Comparison of ENCODE assay signal across 17 cellular contexts in the genomic region with DNA sequence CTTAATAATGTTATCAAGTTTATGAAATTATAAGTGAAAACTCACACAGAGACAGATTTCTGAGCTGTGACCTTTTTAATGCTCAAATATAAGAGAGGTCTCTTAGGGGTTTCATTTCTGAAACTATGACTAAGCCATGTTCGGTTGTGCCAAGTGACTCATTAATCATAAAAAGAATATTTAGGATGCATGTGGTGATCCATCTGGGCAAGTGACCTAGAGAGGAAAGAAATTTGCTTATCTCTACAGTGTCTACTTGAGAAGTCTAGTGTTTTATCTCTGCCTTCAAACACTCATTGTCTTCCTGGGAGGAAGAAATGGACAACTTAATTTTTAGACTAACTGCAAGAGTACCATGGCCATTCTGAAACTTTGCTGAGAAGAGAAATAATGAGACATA.
DNase-seq lines count a peak whose midpoint lies in the region; ATAC-seq and TF ChIP-seq lines count a peak whose summit lies in the region.
"Had no signal": no experiment of that assay in that cellular context is flagged by ENCODE, and none has a peak within 500 bp of the region (broad histone marks: within the 10 kb centered on the region; RNA-seq: fewer than 3 reads in every experiment).

No MANE protein-coding gene starts in this region.

- intact Hi-C loops in transverse colon (cut with DNase I; ENCODE audit: low total_unique reads), result no loop called here
- intact Hi-C loops in naive thymus-derived CD4-positive, alpha-beta T cell (cut with micrococcal nuclease), result no loop called here

- peaks cover 0 to 12% (median 2%) of the 10 kb centered on the region in 11 donors for H3K9me3 Mint-ChIP-seq in naive thymus-derived CD4-positive, alpha-beta T cell

- H3K4me1 ChIP-seq in transverse colon, result no peaks in the 10 kb centered on the region
- no peaks in the 10 kb centered on the region for H3K4me1 ChIP-seq in naive thymus-derived CD4-positive, alpha-beta T cell (ENCODE audit: control insufficient read depth in 2 of 2, insufficient read depth in 2 of 2, low read length in 2 of 2)
- H3K4me1 ChIP-seq: body of pancreas had no signal

- H3K4me3 Mint-ChIP-seq in naive thymus-derived CD4-positive, alpha-beta T cell, result no peak overlapping the region
- H3K4me3 Mint-ChIP-seq: activated CD8-positive, alpha-beta T cell treated with anti-CD3 and anti-CD28 coated beads for 36 hours; effector memory CD8-positive, alpha-beta T cell had no signal

- H3K27me3 ChIP-seq in transverse colon, result no peaks in the 10 kb centered on the region
- peaks cover 0 to 3% of the 10 kb centered on the region in 2 donors for H3K27me3 ChIP-seq in naive thymus-derived CD4-positive, alpha-beta T cell (ENCODE audit: control insufficient read depth in 2 of 2, insufficient read depth in 2 of 2, low read length in 2 of 2)
- H3K27me3 ChIP-seq: BLaER1, body of pancreas had no signal

- H3K27ac Mint-ChIP-seq in naive thymus-derived CD4-positive, alpha-beta T cell, result no peak overlapping the region
- H3K27ac Mint-ChIP-seq: activated CD8-positive, alpha-beta T cell treated with anti-CD3 and anti-CD28 coated beads for 36 hours; effector memory CD8-positive, alpha-beta T cell had no signal

- no peaks in the 10 kb centered on the region for H3K4me1 Mint-ChIP-seq in naive thymus-derived CD4-positive, alpha-beta T cell

- 73 to 79% methylated on average over 1 of the region's 1 CpG for WGBS in transverse colon (ENCODE audit: low coverage in 1 of 2), 2 donors

- no peaks in the 10 kb centered on the region for H3K9me3 ChIP-seq in transverse colon
- peaks cover 0 to 3% (median 0%) of the 10 kb centered on the region in 3 experiments for H3K9me3 ChIP-seq in naive thymus-derived CD4-positive, alpha-beta T cell (ENCODE audit: control insufficient read depth in 2 of 3, low read length in 3 of 3)
- H3K9me3 ChIP-seq: BLaER1, body of pancreas, thoracic aorta had no signal

- no peak overlapping the region for H3K4me3 ChIP-seq in retinal pigment epithelial cell (ENCODE audit: low read length)
- H3K4me3 ChIP-seq in transverse colon, result no peak overlapping the region
- no peak overlapping the region for H3K4me3 ChIP-seq in naive thymus-derived CD4-positive, alpha-beta T cell (ENCODE audit: low read length)
- H3K4me3 ChIP-seq: BLaER1, body of pancreas, thoracic aorta had no signal

- no peaks in the 10 kb centered on the region for H3K36me3 Mint-ChIP-seq in naive thymus-derived CD4-positive, alpha-beta T cell

- POLR2A ChIA-PET in naive thymus-derived CD4-positive, alpha-beta T cell (lab: Charles Lee), result no interaction called here

- TF ChIP-seq CTCF in retinal pigment epithelial cell (conservative IDR thresholded peaks at IDR 0.05; ENCODE audit: low read depth, low read length) (no peak), transverse colon (IDR thresholded peaks at IDR 0.05) (no peak)

- no peak for ATAC-seq in naive thymus-derived CD4-positive, alpha-beta T cell
- ATAC-seq: activated CD8-positive, alpha-beta T cell treated with anti-CD3 and anti-CD28 coated beads for 36 hours; body of pancreas; effector memory CD8-positive, alpha-beta T cell had no signal

- no peak for TF ChIP-seq POLR2A in transverse colon (IDR thresholded peaks at IDR 0.05)

- in situ Hi-C loops in transverse colon (cut with MboI; ENCODE audit: low pct_ligation_motif_present in 1 of 4, low pct_unique_long_range_greater_than_20kb in 1 of 4, low sequenced_read_pairs in 3 of 4), result no loop called here

- DNase-seq in HPDE6-E6E7 (ENCODE audit: extremely low spot score), result peak; percentile 8
- peak; percentile 27 for DNase-seq in RPMI7951 (ENCODE audit: low read depth)
- peak; percentile 5 for DNase-seq in cerebellum (ENCODE audit: low spot score)
- DNase-seq in retinal pigment epithelial cell (ENCODE audit: low read depth), result peak; percentile 64
- no peak for DNase-seq in transverse colon
- DNase-seq in naive thymus-derived CD4-positive, alpha-beta T cell, result no peak
- DNase-seq in stimulated activated CD8-positive, alpha-beta memory T cell treated with anti-CD3 and anti-CD28 coated beads, Interleukin-4, amount 100 ng/mL, for 48 hours, result no peak
- DNase-seq: activated CD8-positive, alpha-beta T cell treated with anti-CD3 and anti-CD28 coated beads for 36 hours; body of pancreas; effector memory CD8-positive, alpha-beta T cell; NCI-H187 treated with DMSO at 0.1 percent for 48 hours; NCI-H82; SHP77 treated with DMSO at 0.1 percent for 48 hours; stimulated activated CD4-positive, alpha-beta T cell treated with anti-CD3 and anti-CD28 coated beads, Interleukin-15, amount 100 ng/mL, for 24 hours had no signal

- H3K27me3 Mint-ChIP-seq in naive thymus-derived CD4-positive, alpha-beta T cell, result no peaks in the 10 kb centered on the region
- H3K27me3 Mint-ChIP-seq: activated CD8-positive, alpha-beta T cell treated with anti-CD3 and anti-CD28 coated beads for 36 hours; effector memory CD8-positive, alpha-beta T cell had no signal

- H3K36me3 ChIP-seq in transverse colon, result no peaks in the 10 kb centered on the region
- no peaks in the 10 kb centered on the region for H3K36me3 ChIP-seq in naive thymus-derived CD4-positive, alpha-beta T cell (ENCODE audit: control insufficient read depth in 2 of 3, insufficient read depth in 3 of 3, low read length in 3 of 3)
- H3K36me3 ChIP-seq: BLaER1, thoracic aorta had no signal

- CTCF ChIA-PET in naive thymus-derived CD4-positive, alpha-beta T cell (lab: Charles Lee), result no interaction called here

- no peak overlapping the region for H3K27ac ChIP-seq in transverse colon
- H3K27ac ChIP-seq in naive thymus-derived CD4-positive, alpha-beta T cell (ENCODE audit: low read depth, low read length), result no peak overlapping the region
- H3K27ac ChIP-seq: BLaER1, body of pancreas, HL-60, thoracic aorta had no signal

- no peak for TF ChIP-seq EP300 in transverse colon (IDR thresholded peaks at IDR 0.05; ENCODE audit: low read depth)

Comparison
In these comparisons a context has a peak if more than half of its experiments do, and no peak if none do; other contexts are left out.
1. DNase-seq: peak in HPDE6-E6E7 (single experiment), RPMI7951 (single experiment), cerebellum (single experiment) and retinal pigment epithelial cell (single experiment); none in transverse colon (single experiment), naive thymus-derived CD4-positive, alpha-beta T cell (0 of 9) and stimulated activated CD8-positive, alpha-beta memory T cell treated with anti-CD3 and anti-CD28 coated beads, Interleukin-4, amount 100 ng/mL, for 48 hours (single experiment).